In genomic region chr3:181410870-181411269, GRCh38 we compare ENCODE assay signal across 8 cellular contexts.
"Had no signal": no experiment of that assay in that cellular context is flagged by ENCODE, and none has a peak within 500 bp of the region (broad histone marks: within the 10 kb centered on the region; RNA-seq: fewer than 3 reads in every experiment).

No MANE protein-coding gene starts in this region.

- H3K4me3 ChIP-seq: GM23338 had no signal

- H2AFZ ChIP-seq: GM23338 had no signal

- H3K4me1 Mint-ChIP-seq: IgD-negative memory B cell had no signal

- H3K27me3 Mint-ChIP-seq: IgD-negative memory B cell had no signal

- H3K27ac Mint-ChIP-seq: GM23338, H9, IgD-negative memory B cell had no signal

- DNase-seq: H9, HCEC 1CT, KG1 had no signal

- FAIRE-seq: H1, H54 had no signal

- H3K36me3 Mint-ChIP-seq: IgD-negative memory B cell had no signal

- H3K4me3 Mint-ChIP-seq: GM23338, H9 had no signal

- H3K9me3 Mint-ChIP-seq: GM23338, H9 had no signal

- ATAC-seq: GM23338 had no signal

- H3K27ac ChIP-seq: HL-60 had no signal

- H3K4me2 ChIP-seq: GM23338 had no signal
